18 cellular contexts compared by ENCODE assay signal in genomic region chr22:33986167-33986771, GRCh38.
"Had no signal": no experiment of that assay in that cellular context is flagged by ENCODE, and none has a peak within 500 bp of the region (broad histone marks: within the 10 kb centered on the region; RNA-seq: fewer than 3 reads in every experiment).

No MANE protein-coding gene starts in this region.

- H3K4me3 Mint-ChIP-seq: activated CD4-positive, alpha-beta memory T cell treated with anti-CD3 and anti-CD28 coated beads for 36 hours; activated naive CD8-positive, alpha-beta T cell treated with anti-CD3 and anti-CD28 coated beads for 36 hours; activated T-cell treated with anti-CD3 and anti-CD28 coated beads, Interleukin-2, amount 50 U/mL, for 4 hours; natural killer cell treated with Interleukin-12 subunit alpha and Interleukin-12 subunit beta and Interleukin-15 and Interleukin-18, amount 100 ng/mL, for 72 hours; type B pancreatic cell had no signal

- H3K4me1 Mint-ChIP-seq: activated naive CD8-positive, alpha-beta T cell treated with anti-CD3 and anti-CD28 coated beads for 36 hours had no signal

- ATAC-seq: activated T-cell treated with anti-CD3 and anti-CD28 coated beads, Interleukin-2, amount 50 U/mL, for 4 hours; esophagus mucosa; left lobe of liver; natural killer cell treated with Interleukin-12 subunit alpha and Interleukin-12 subunit beta and Interleukin-15 and Interleukin-18, amount 100 ng/mL, for 72 hours; psoas muscle had no signal

- H3K4me3 ChIP-seq: breast epithelium, psoas muscle, sigmoid colon, suprapubic skin had no signal

- H3K27ac Mint-ChIP-seq: activated CD4-positive, alpha-beta memory T cell treated with anti-CD3 and anti-CD28 coated beads for 36 hours; activated naive CD8-positive, alpha-beta T cell treated with anti-CD3 and anti-CD28 coated beads for 36 hours; natural killer cell treated with Interleukin-12 subunit alpha and Interleukin-12 subunit beta and Interleukin-15 and Interleukin-18, amount 100 ng/mL, for 72 hours; type B pancreatic cell had no signal

- H3K27me3 ChIP-seq: breast epithelium, sigmoid colon had no signal

- H3K36me3 ChIP-seq: breast epithelium, sigmoid colon, suprapubic skin had no signal

- H3K9me3 Mint-ChIP-seq: activated CD4-positive, alpha-beta memory T cell treated with anti-CD3 and anti-CD28 coated beads for 36 hours; activated naive CD8-positive, alpha-beta T cell treated with anti-CD3 and anti-CD28 coated beads for 36 hours; natural killer cell treated with Interleukin-12 subunit alpha and Interleukin-12 subunit beta and Interleukin-15 and Interleukin-18, amount 100 ng/mL, for 72 hours; type B pancreatic cell had no signal

- H3K4me1 ChIP-seq: breast epithelium, psoas muscle, sigmoid colon, suprapubic skin had no signal

- H3K36me3 Mint-ChIP-seq: activated CD4-positive, alpha-beta memory T cell treated with anti-CD3 and anti-CD28 coated beads for 36 hours; activated naive CD8-positive, alpha-beta T cell treated with anti-CD3 and anti-CD28 coated beads for 36 hours; natural killer cell treated with Interleukin-12 subunit alpha and Interleukin-12 subunit beta and Interleukin-15 and Interleukin-18, amount 100 ng/mL, for 72 hours; type B pancreatic cell had no signal

- DNase-seq: activated CD4-positive, alpha-beta memory T cell treated with anti-CD3 and anti-CD28 coated beads for 36 hours; activated gamma-delta T cell; activated naive CD8-positive, alpha-beta T cell treated with anti-CD3 and anti-CD28 coated beads for 36 hours; activated T-cell treated with anti-CD3 and anti-CD28 coated beads, Interleukin-2, amount 50 U/mL, for 4 hours; aorta; glutamatergic neuron; islet precursor cell; mammary epithelial cell; psoas muscle; sigmoid colon; stimulated activated CD4-positive, alpha-beta T cell treated with anti-CD3 and anti-CD28 coated beads, Interleukin-2, amount 100 ng/mL, for 24 hours; stimulated activated naive CD4-positive, alpha-beta T cell treated with Interleukin-2 at 50 U/mL for 16 hours had no signal

- H3K27ac ChIP-seq: breast epithelium, psoas muscle, sigmoid colon, suprapubic skin had no signal

- H3K9me3 ChIP-seq: breast epithelium, psoas muscle, sigmoid colon, suprapubic skin had no signal
